ENCODE assay signal across 24 cellular contexts in the genomic region with DNA sequence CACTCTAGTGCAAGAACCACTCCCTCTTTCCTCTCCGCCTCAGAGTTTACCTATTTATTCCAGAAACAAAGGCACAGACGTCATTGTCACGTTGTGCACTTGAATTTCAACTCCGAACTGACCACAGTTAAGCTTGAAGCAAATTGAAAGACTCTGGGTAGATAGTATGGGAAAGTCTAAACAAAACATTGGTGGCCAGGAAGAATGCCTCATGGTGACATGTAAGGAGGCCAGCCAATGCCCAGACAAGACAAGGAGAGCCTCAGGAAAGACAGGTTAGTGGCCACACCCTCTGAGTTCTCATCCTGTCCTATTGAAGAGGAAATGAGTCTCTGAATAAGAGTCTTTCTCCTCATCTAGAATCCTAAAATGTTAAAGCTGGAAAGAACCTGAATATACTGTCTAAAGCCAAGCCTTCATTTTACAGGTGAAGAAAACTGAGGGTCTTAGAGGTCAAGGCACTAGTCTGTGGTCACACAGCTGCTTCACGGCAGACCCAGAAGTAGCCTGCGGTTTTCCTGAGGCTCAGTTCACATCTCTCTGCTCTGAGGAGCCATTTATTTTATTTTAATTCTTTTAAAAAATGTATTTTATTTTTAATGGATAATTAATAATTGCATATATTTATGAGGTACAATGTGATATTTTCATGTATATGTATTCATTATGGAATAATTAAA.
"Had no signal": no experiment of that assay in that cellular context is flagged by ENCODE, and none has a peak within 500 bp of the region (broad histone marks: within the 10 kb centered on the region; RNA-seq: fewer than 3 reads in every experiment).

No MANE protein-coding gene starts in this region.

- H3K27me3 ChIP-seq: dorsolateral prefrontal cortex, esophagus squamous epithelium, neutrophil, pancreas, right lobe of liver, stomach, thyroid gland, vagina had no signal

- H3K36me3 ChIP-seq: esophagus squamous epithelium, neutrophil, pancreas, right lobe of liver, thyroid gland, vagina had no signal

- H3K4me3 Mint-ChIP-seq: immature natural killer cell; memory B cell; natural killer cell; neural crest cell; stimulated activated effector memory CD8-positive, alpha-beta T cell treated with anti-CD3 and anti-CD28 coated beads, Interleukin-12 subunit alpha, Interleukin-12 subunit beta, amount 100 ng/mL, for 72 hours had no signal

- H3K27ac Mint-ChIP-seq: immature natural killer cell; memory B cell; natural killer cell; progenitor cell of endocrine pancreas; stimulated activated effector memory CD8-positive, alpha-beta T cell treated with anti-CD3 and anti-CD28 coated beads, Interleukin-12 subunit alpha, Interleukin-12 subunit beta, amount 100 ng/mL, for 72 hours had no signal

- H3K4me1 Mint-ChIP-seq: neural crest cell; stimulated activated effector memory CD8-positive, alpha-beta T cell treated with anti-CD3 and anti-CD28 coated beads, Interleukin-12 subunit alpha, Interleukin-12 subunit beta, amount 100 ng/mL, for 72 hours had no signal

- DNase-seq: dorsolateral prefrontal cortex; effector CD4-positive, alpha-beta T cell; esophagus squamous epithelium; hypothalamus; immature natural killer cell; islet precursor cell; left ventricle myocardium superior; lower lobe of right lung; natural killer cell; pancreas; right lobe of liver; small intestine; stimulated activated CD4-positive, alpha-beta T cell treated with anti-CD3 and anti-CD28 coated beads, Interleukin-1b, Interleukin-23, amount 100 ng/mL, for 48 hours; stimulated activated CD4-positive, alpha-beta T cell treated with anti-CD3 and anti-CD28 coated beads, Interleukin-4, amount 100 ng/mL, for 24 hours; stimulated activated naive CD4-positive, alpha-beta T cell treated with Interleukin-2 at 50 U/mL for 16 hours; stomach; thyroid gland; trophoblast cell had no signal

- H3K4me3 ChIP-seq: dorsolateral prefrontal cortex, esophagus squamous epithelium, lower lobe of right lung, pancreas, right lobe of liver, stomach, thyroid gland, vagina had no signal

- H3K9me3 Mint-ChIP-seq: immature natural killer cell; memory B cell; natural killer cell; neural crest cell; stimulated activated effector memory CD8-positive, alpha-beta T cell treated with anti-CD3 and anti-CD28 coated beads, Interleukin-12 subunit alpha, Interleukin-12 subunit beta, amount 100 ng/mL, for 72 hours had no signal

- H3K36me3 Mint-ChIP-seq: natural killer cell; stimulated activated effector memory CD8-positive, alpha-beta T cell treated with anti-CD3 and anti-CD28 coated beads, Interleukin-12 subunit alpha, Interleukin-12 subunit beta, amount 100 ng/mL, for 72 hours had no signal

- H3K27ac ChIP-seq: dorsolateral prefrontal cortex, lower lobe of right lung, neutrophil, pancreas, right lobe of liver, stomach, thyroid gland, vagina had no signal

- H3K9me3 ChIP-seq: esophagus squamous epithelium, lower lobe of right lung, neutrophil, pancreas, right lobe of liver, stomach, thyroid gland, vagina had no signal

- H3K27me3 Mint-ChIP-seq: memory B cell, progenitor cell of endocrine pancreas had no signal

- H3K4me1 ChIP-seq: lower lobe of right lung, pancreas, right lobe of liver, stomach, vagina had no signal

- ATAC-seq: left ventricle myocardium superior; lower lobe of right lung; natural killer cell; pancreas; right lobe of liver; stimulated activated effector memory CD8-positive, alpha-beta T cell treated with anti-CD3 and anti-CD28 coated beads, Interleukin-12 subunit alpha, Interleukin-12 subunit beta, amount 100 ng/mL, for 72 hours had no signal
